In the genomic region with DNA sequence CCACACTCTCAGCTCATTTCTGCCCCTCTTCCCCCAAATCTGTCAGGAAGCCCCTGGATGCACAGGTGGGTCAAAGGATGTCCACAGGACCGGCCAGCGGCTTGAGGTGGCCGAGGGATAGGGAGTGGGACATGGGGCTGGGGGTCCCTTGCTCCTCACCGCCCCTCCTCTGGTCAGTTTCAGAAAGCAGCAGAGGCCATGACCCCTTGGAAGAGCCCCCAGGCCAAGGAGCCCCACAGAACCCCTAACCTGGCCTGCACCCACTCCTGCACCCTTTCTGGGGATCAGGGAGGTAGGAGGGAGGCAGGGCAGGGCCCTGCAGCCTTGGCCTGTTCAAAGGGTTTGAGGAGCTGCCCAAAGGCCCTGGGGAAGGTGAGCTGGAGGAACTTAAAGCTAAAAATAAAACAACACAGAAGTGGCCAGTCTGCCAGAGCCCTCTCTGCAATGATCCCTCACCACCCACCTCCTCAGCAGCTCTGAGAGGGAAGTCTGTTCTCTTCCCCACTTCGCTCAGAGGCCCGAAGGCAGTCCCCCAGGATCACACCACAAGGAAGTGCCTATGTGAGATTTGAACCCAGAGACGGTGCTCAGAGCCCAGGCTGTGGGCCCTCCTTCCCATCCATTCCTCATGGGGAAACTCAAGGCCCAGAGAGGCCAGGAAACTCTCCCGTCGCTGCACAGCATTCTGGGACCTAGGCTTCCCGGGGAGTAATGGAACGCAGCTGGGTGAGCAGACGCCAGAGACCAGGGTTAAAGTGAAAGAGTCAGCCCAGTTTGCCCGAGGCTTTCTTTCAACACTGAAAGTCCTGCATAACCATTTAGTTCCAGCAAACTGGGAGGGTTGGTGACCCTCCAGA, we compare ENCODE assay signal across 9 cellular contexts. TPM values are rescaled to one million over a fixed set of nuclear protein-coding genes. Genes with fewer than 3 reads are reported as not detected.
A peak's percentile ranks its signal among the peaks of the same experiment; 100 is the strongest.
DNase-seq lines count a peak whose midpoint lies in the region; ATAC-seq and TF ChIP-seq lines count a peak whose summit lies in the region.
"Had no signal": no experiment of that assay in that cellular context is flagged by ENCODE, and none has a peak within 500 bp of the region (broad histone marks: within the 10 kb centered on the region; RNA-seq: fewer than 3 reads in every experiment).

No MANE protein-coding gene starts in this region.

- H3K9me3 ChIP-seq in esophagus muscularis mucosa (peaks cover 0 to 8% (median 6%) of the 10 kb centered on the region in 4 donors), parathyroid adenoma (ENCODE audit: control insufficient read depth, low read length) (peaks cover 4% of the 10 kb centered on the region)
- H3K9me3 ChIP-seq: neutrophil had no signal

- no peak for TF ChIP-seq CTCF in esophagus muscularis mucosa (IDR thresholded peaks at IDR 0.05)
- TF ChIP-seq CTCF in parathyroid adenoma (IDR thresholded peaks at IDR 0.05): no peak

- no peak overlapping the region for H2AFZ ChIP-seq in parathyroid adenoma

- intact Hi-C loops in esophagus muscularis mucosa (cut with DNase I): no loop called here

- no peak overlapping the region for H3K9ac ChIP-seq in parathyroid adenoma

- H3K36me3 ChIP-seq in esophagus muscularis mucosa (peaks cover 0 to 50% (median 1%) of the 10 kb centered on the region in 4 donors), parathyroid adenoma (ENCODE audit: control insufficient read depth, insufficient read depth, low read length) (no peaks in the 10 kb centered on the region)
- H3K36me3 ChIP-seq: neutrophil had no signal

- no peaks in the 10 kb centered on the region for H3K79me2 ChIP-seq in parathyroid adenoma

- peaks cover 38 to 61% (median 57%) of the 10 kb centered on the region in 4 donors for H3K4me1 ChIP-seq in esophagus muscularis mucosa
- H3K4me1 ChIP-seq in parathyroid adenoma: no peaks in the 10 kb centered on the region

- ATAC-seq in SK-N-SH treated with all-trans-retinoic acid at 6 μM for 48 hours (peak; percentile 50; the same call in 2 of the 3 replicates), GM21447 (IDR thresholded peaks at IDR 0.05; ENCODE audit: unreplicated experiment) (no peak), HG02981 (IDR thresholded peaks at IDR 0.05; ENCODE audit: unreplicated experiment) (no peak)

- TF ChIP-seq POLR2A in esophagus muscularis mucosa (IDR thresholded peaks at IDR 0.05; ENCODE audit: low read depth): no peak

- peak; percentile 60 for DNase-seq in CD1c-positive myeloid dendritic cell (ENCODE audit: extremely low spot score)
- no peak for DNase-seq in esophagus muscularis mucosa (ENCODE audit: extremely low spot score)
- no peak for DNase-seq in UCSD-AML1 (lab: John Stamatoyannopoulos, UW; ENCODE audit: unreplicated experiment)
- DNase-seq in NCI-H1105 treated with DMSO at 0.1 percent for 48 hours (lab: John Stamatoyannopoulos, UW): no peak

- H3K27me3 ChIP-seq in esophagus muscularis mucosa: peaks cover 0 to 8% (median 0%) of the 10 kb centered on the region in 4 donors
- H3K27me3 ChIP-seq in parathyroid adenoma (ENCODE audit: control insufficient read depth, insufficient read depth, low read length): no peaks in the 10 kb centered on the region

- no peak for TF ChIP-seq EP300 in esophagus muscularis mucosa (IDR thresholded peaks at IDR 0.05)

- WGBS in esophagus muscularis mucosa: 63% methylated on average over 9 of the region's 13 CpGs

- H3K27ac ChIP-seq in esophagus muscularis mucosa (replicated peaks in 1 of 4) (peak overlapping the region; percentile 68 to 86 (median 83)), parathyroid adenoma (peak overlapping the region; percentile 29)
- H3K27ac ChIP-seq: neutrophil had no signal

- H3K4me3 ChIP-seq in esophagus muscularis mucosa (peak overlapping the region; percentile 58 to 75 (median 67)), parathyroid adenoma (ENCODE audit: low read depth, low read length) (peak overlapping the region; percentile 44)

- H3K4me2 ChIP-seq in parathyroid adenoma (ENCODE audit: low read length): no peak overlapping the region

TF ChIP-seq in SK-N-SH treated with all-trans-retinoic acid at 6 μM for 48 hours, 23 proteins besides CTCF, POLR2A, EP300 and RAD21:
- TF ChIP-seq, protein P1, sequence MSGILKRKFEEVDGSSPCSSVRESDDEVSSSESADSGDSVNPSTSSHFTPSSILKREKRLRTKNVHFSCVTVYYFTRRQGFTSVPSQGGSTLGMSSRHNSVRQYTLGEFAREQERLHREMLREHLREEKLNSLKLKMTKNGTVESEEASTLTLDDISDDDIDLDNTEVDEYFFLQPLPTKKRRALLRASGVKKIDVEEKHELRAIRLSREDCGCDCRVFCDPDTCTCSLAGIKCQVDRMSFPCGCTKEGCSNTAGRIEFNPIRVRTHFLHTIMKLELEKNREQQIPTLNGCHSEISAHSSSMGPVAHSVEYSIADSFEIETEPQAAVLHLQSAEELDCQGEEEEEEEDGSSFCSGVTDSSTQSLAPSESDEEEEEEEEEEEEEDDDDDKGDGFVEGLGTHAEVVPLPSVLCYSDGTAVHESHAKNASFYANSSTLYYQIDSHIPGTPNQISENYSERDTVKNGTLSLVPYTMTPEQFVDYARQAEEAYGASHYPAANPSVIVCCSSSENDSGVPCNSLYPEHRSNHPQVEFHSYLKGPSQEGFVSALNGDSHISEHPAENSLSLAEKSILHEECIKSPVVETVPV (CRISPR knock-in tag; IDR thresholded peaks at IDR 0.05): 0 out of 2 replicates have a peak, but pooled peaks have one; percentile 21
- TF ChIP-seq CSDC2 (CRISPR knock-in tag; IDR thresholded peaks at IDR 0.05): no peak

RNA-seq across cellular contexts. Expression of gene ENG, which starts 0.9 kb away (rescaled TPM):
- total RNA-seq in esophagus muscularis mucosa: 10 to 100 TPM; 36.5 to 91.2 (median 78.3) TPM

RNA-seq across cellular contexts. Expression of gene AK1, which starts 23.9 kb away (rescaled TPM):
- 10 to 100 TPM; 37.4 to 75.0 (median 56.0) TPM for total RNA-seq in esophagus muscularis mucosa

RNA-seq across cellular contexts. Expression of gene ST6GALNAC6, which starts 45.9 kb away (rescaled TPM):
- 100 to 1,000 TPM in 3 of 4 donors, 10 to 100 TPM in 1; 95.9 to 169 (median 125) TPM for total RNA-seq in esophagus muscularis mucosa

RNA-seq across cellular contexts. Expression of gene FPGS, which starts 50.9 kb away (rescaled TPM):
- 10 to 100 TPM; 36.1 to 56.3 (median 50.1) TPM for total RNA-seq in esophagus muscularis mucosa
